In the genomic region with DNA sequence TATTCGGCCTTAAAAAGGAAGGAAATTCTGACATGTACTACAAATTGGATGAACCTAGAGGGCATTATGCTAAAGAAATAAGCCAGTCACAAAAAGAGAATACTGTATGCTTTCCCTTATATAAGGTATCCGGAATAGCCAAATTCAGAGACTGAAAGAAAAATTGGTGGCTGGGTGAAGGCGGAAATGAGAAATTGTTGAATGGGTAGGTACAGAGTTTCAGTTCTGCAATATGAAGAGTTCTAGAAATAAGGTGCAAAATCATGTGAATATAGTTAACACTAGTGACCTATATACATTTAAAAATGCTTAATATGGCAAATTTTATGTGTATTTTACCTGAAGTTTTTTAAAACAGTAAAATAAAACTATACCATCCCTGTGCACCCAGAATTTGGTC, we compare ENCODE assay signal across 13 cellular contexts. TPM values are rescaled to one million over a fixed set of nuclear protein-coding genes. Genes with fewer than 3 reads are reported as not detected.
DNase-seq lines count a peak whose midpoint lies in the region; ATAC-seq, FAIRE-seq and TF ChIP-seq lines count a peak whose summit lies in the region.
"Had no signal": no experiment of that assay in that cellular context is flagged by ENCODE, and none has a peak within 500 bp of the region (broad histone marks: within the 10 kb centered on the region; RNA-seq: fewer than 3 reads in every experiment).

No MANE protein-coding gene starts in this region.

- H3K4me3 ChIP-seq in K562, result no peak overlapping the region
- H3K4me3 ChIP-seq: spleen had no signal

- H3K4me2 ChIP-seq in K562 (ENCODE audit: insufficient read depth, low read length), result no peak overlapping the region

- no peaks in the 10 kb centered on the region for H3K79me2 ChIP-seq in K562 (ENCODE audit: control insufficient read depth, insufficient read depth, low read length)

- DNase-seq in K562 (ENCODE audit: extremely low read depth in 1 of 4, low spot score in 3 of 4) (no peak), mucosa of gallbladder (ENCODE audit: low spot score) (no peak), cerebellum (ENCODE audit: low spot score) (no peak), UCSD-AML1 (lab: John Stamatoyannopoulos, UW; ENCODE audit: unreplicated experiment) (no peak)
- no peak for DNase-seq in NK-92 treated with Interleukin-12 subunit alpha and Interleukin-12 subunit beta, amount 100 ng/mL, for 24 hours (lab: John Stamatoyannopoulos, UW)
- DNase-seq: activated CD4-positive, alpha-beta T cell treated with anti-CD3 and anti-CD28 coated beads for 4 hours; GOT3; spleen; stimulated activated naive CD8-positive, alpha-beta T cell treated with anti-CD3 and anti-CD28 coated beads, Interleukin-15, Interleukin-2, amounts not matched to agents 100 U/mL and 50 U/mL, for 24 hours had no signal

- in situ Hi-C loops in K562 (cut with MboI), result no loop called here

- POLR2A ChIA-PET in K562 (lab: Yijun Ruan, JAX), result no interaction called here

- no peaks in the 10 kb centered on the region for H3K36me3 ChIP-seq in K562 (ENCODE audit: control insufficient read depth, insufficient read depth, low read length)

- no peak overlapping the region for H3K9ac ChIP-seq in K562 (ENCODE audit: insufficient read depth in 1 of 2, low read depth in 2 of 2, low read length in 2 of 2)

- no peaks in the 10 kb centered on the region for H3K4me1 ChIP-seq in K562 (replicated peaks in 1 of 2; ENCODE audit: control insufficient read depth in 2 of 2, insufficient read depth in 2 of 2, low read length in 2 of 2)

- no peaks in the 10 kb centered on the region for H3K27me3 ChIP-seq in K562 (ENCODE audit: control insufficient read depth in 2 of 2, insufficient read depth in 2 of 2, low read length in 2 of 2)
- H3K27me3 ChIP-seq: spleen had no signal

- CTCF ChIA-PET in K562 (lab: Yijun Ruan, JAX; ENCODE audit: low intra/inter-chr PET ratio), result interaction anchor here (3.8 kb wide), 1 partner anchor 269 kb away, joined by 36 read pairs; no protein-coding TSS in a partner anchor

- ATAC-seq in GM18868 (IDR thresholded peaks at IDR 0.05; ENCODE audit: unreplicated experiment), result peak; percentile 91
- peak; percentile 96 for ATAC-seq in GM21717 (IDR thresholded peaks at IDR 0.05; ENCODE audit: unreplicated experiment)
- peak; percentile 95 for ATAC-seq in HG03159 (IDR thresholded peaks at IDR 0.05; ENCODE audit: unreplicated experiment)
- ATAC-seq in K562, result no peak
- ATAC-seq: activated naive CD4-positive, alpha-beta T cell treated with anti-CD3 and anti-CD28 coated beads, Interleukin-2, amount 50 U/mL, for 72 hours; stimulated activated naive CD8-positive, alpha-beta T cell treated with anti-CD3 and anti-CD28 coated beads, Interleukin-15, Interleukin-2, amounts not matched to agents 100 U/mL and 50 U/mL, for 24 hours had no signal

- no peaks in the 10 kb centered on the region for H3K9me3 ChIP-seq in K562 (replicated peaks; ENCODE audit: control insufficient read depth, insufficient read depth, low read depth, low read length)
- H3K9me3 ChIP-seq: spleen had no signal

- 93% methylated on average over 3 of the region's 3 CpGs for WGBS in K562 (ENCODE audit: insufficient coverage, low coverage, missing lambda C conversion rate)

- H4K20me1 ChIP-seq in K562 (replicated peaks; ENCODE audit: control insufficient read depth, insufficient read depth, low read length), result no peaks in the 10 kb centered on the region

- no peak for TF ChIP-seq POLR2A in K562 (conservative IDR thresholded peaks at IDR 0.05)

- BruUV-seq in K562 (replicated peaks; lab: Mats Ljungman, UMichigan), result no TSS peak

- TF ChIP-seq CTCF in K562 (IDR thresholded peaks at IDR 0.05 in 2 of 3, conservative IDR thresholded peaks at IDR 0.05 in 1 of 3; ENCODE audit: insufficient read depth in 2 of 3, low read depth in 1 of 3, low read length in 3 of 3), result no peak

- H2AFZ ChIP-seq in K562 (ENCODE audit: low read depth, low read length), result no peak overlapping the region

- FAIRE-seq in K562 (lab: Jason Lieb, UNC), result no peak

- intact Hi-C loops in K562 (cut with micrococcal nuclease), result loop anchor here (5.0 kb wide), 1 partner anchor 557 kb away; no protein-coding TSS in a partner anchor

- H3K9me1 ChIP-seq in K562 (ENCODE audit: control insufficient read depth, insufficient read depth, low read length), result no peaks in the 10 kb centered on the region

- no peak for TF ChIP-seq EP300 in K562 (IDR thresholded peaks at IDR 0.05; ENCODE audit: low read length)

- H3K27ac ChIP-seq in K562 (ENCODE audit: extremely low read depth, low read depth, low read length), result no peak overlapping the region
- H3K27ac ChIP-seq: spleen had no signal

- TF ChIP-seq RAD21 in K562 (CRISPR knock-in tag; conservative IDR thresholded peaks at IDR 0.05 in 1 of 2, IDR thresholded peaks at IDR 0.05 in 1 of 2), result no peak

TF ChIP-seq in K562, 482 proteins besides CTCF, POLR2A, EP300 and RAD21:
- 0 out of 2 replicates have a peak, but pooled peaks have one; percentile 38 for TF ChIP-seq ZNF316 (IDR thresholded peaks at IDR 0.05)
- TF ChIP-seq FOS (IDR thresholded peaks at IDR 0.05; ENCODE audit: extremely low read depth, insufficient read length), result no peak
TF ChIP-seq in K562: peak in this region for 1.

RNA-seq across cellular contexts. Expression of a gene that starts 51.7 kb away (rescaled TPM):
- total RNA-seq in K562 (2011; cell fraction: chromatin; rRNA removed; ENCODE audit: low replicate concordance), result 113 and 316 TPM in 2 replicates
- total RNA-seq in K562 (2011; cell fraction: nucleolus; rRNA removed), result 99.9 and 122 TPM in 2 replicates
- 188 and 269 TPM in 2 replicates for total RNA-seq in K562 (2011; cell fraction: nucleoplasm; rRNA removed)
- total RNA-seq in K562 (2014; rRNA removed) (61.1 and 63.8 TPM in 2 replicates), K562 (2014; rRNA removed; fragmentation: Illumina TruSeq; extraction: Trizol) (69.3 and 74.5 TPM in 2 replicates), K562 (2015; rRNA removed; fragmentation: Illumina TruSeq; extraction: Trizol) (55.9 and 56.2 TPM in 2 replicates), K562 (2021) (65.0 and 66.0 TPM in 2 replicates), mucosa of gallbladder (51.4 TPM), cerebellum (108 TPM)
- polyA plus RNA-seq in K562 (2011; rRNA removed) (121 and 127 TPM in 2 replicates), K562 (2014; fragmentation: Illumina TruSeq; extraction: Trizol) (60.8 and 67.7 TPM in 2 replicates), K562 (2014; fragmentation: Nextera tagmentation; extraction: Ambion mirVana) (10 to 100 TPM; 30.2 to 36.7 TPM), K562 (2014; rRNA removed) (130 and 142 TPM in 2 replicates)
- polyA plus RNA-seq in K562 (2011; cell fraction: cytosol; rRNA removed), result 16.1 and 37.4 TPM in 2 replicates
- polyA plus RNA-seq in K562 (2011; cell fraction: nucleus; rRNA removed), result 313 and 349 TPM in 2 replicates
- 55.8 and 60.0 TPM in 2 replicates for polyA plus RNA-seq in K562 (2012)
- polyA minus RNA-seq in K562 (2011; rRNA and poly(A)+ RNA removed), result 58.1 and 85.0 TPM in 2 replicates
- 22.3 and 29.2 TPM in 2 replicates for polyA minus RNA-seq in K562 (2011; cell fraction: cytosol; rRNA and poly(A)+ RNA removed)
- polyA minus RNA-seq in K562 (2011; cell fraction: nucleus; rRNA and poly(A)+ RNA removed), result 128 and 197 TPM in 2 replicates
